ENCODE assay signal across 17 cellular contexts in genomic region chr19:10346509-10346908, GRCh38. TPM values are rescaled to one million over a fixed set of nuclear protein-coding genes. Genes with fewer than 3 reads are reported as not detected.
DNase-seq lines count a peak whose midpoint lies in the region; ATAC-seq, FAIRE-seq and TF ChIP-seq lines count a peak whose summit lies in the region.
"Had no signal": no experiment of that assay in that cellular context is flagged by ENCODE, and none has a peak within 500 bp of the region (broad histone marks: within the 10 kb centered on the region; RNA-seq: fewer than 3 reads in every experiment).

No MANE protein-coding gene starts in this region.

- H3K4me3 ChIP-seq in left ventricle myocardium inferior (no peak overlapping the region), body of pancreas (no peak overlapping the region), left lung (no peak overlapping the region), upper lobe of right lung (no peak overlapping the region)

- no peaks in the 10 kb centered on the region for H3K27me3 ChIP-seq in left ventricle myocardium inferior (ENCODE audit: low read depth)
- H3K27me3 ChIP-seq in body of pancreas, result no peaks in the 10 kb centered on the region
- no peaks in the 10 kb centered on the region for H3K27me3 ChIP-seq in left lung
- no peaks in the 10 kb centered on the region for H3K27me3 ChIP-seq in upper lobe of right lung

- peak in 1 of 3 donors; percentile 19 for TF ChIP-seq POLR2A in body of pancreas (IDR thresholded peaks at IDR 0.05)

- no peaks in the 10 kb centered on the region for H3K4me1 ChIP-seq in left ventricle myocardium inferior
- H3K4me1 ChIP-seq in body of pancreas, result no peaks in the 10 kb centered on the region
- peaks cover 0 to 24% of the 10 kb centered on the region in 2 donors for H3K4me1 ChIP-seq in left lung
- no peaks in the 10 kb centered on the region for H3K4me1 ChIP-seq in upper lobe of right lung
- H3K4me1 ChIP-seq: Caco-2 had no signal

- H3K9me3 ChIP-seq in left ventricle myocardium inferior (replicated peaks), result no peaks in the 10 kb centered on the region
- no peaks in the 10 kb centered on the region for H3K9me3 ChIP-seq in body of pancreas
- H3K9me3 ChIP-seq in left lung, result no peaks in the 10 kb centered on the region
- H3K9me3 ChIP-seq in upper lobe of right lung, result no peaks in the 10 kb centered on the region
- H3K9me3 ChIP-seq: Caco-2 had no signal

- peaks cover 9% of the 10 kb centered on the region for H3K36me3 ChIP-seq in left ventricle myocardium inferior
- H3K36me3 ChIP-seq in body of pancreas (replicated peaks in 1 of 2; ENCODE audit: insufficient read depth in 1 of 2, low read depth in 2 of 2), result peaks cover 0 to 3% of the 10 kb centered on the region in 2 donors
- H3K36me3 ChIP-seq in left lung, result peaks cover 0 to 25% of the 10 kb centered on the region in 2 donors
- H3K36me3 ChIP-seq in upper lobe of right lung, result peaks cover 12% of the 10 kb centered on the region

- H3K27ac ChIP-seq in left ventricle myocardium inferior (replicated peaks) (no peak overlapping the region), body of pancreas (peak overlapping the region in 1 of 4 donors; percentile 58), left lung (peak overlapping the region; percentile 57 to 94), upper lobe of right lung (peak overlapping the region; percentile 78)

- TF ChIP-seq CTCF in left ventricle myocardium inferior (IDR thresholded peaks at IDR 0.05; ENCODE audit: borderline replicate concordance), result no peak
- TF ChIP-seq CTCF in body of pancreas (IDR thresholded peaks at IDR 0.05), result no peak
- TF ChIP-seq CTCF in left lung (IDR thresholded peaks at IDR 0.05), result no peak
- no peak for TF ChIP-seq CTCF in upper lobe of right lung (IDR thresholded peaks at IDR 0.05)

- DNase-seq in Right ventricle myocardium inferior (ENCODE audit: missing footprints), result peak; percentile 83
- DNase-seq in left ventricle myocardium inferior, result no peak
- peak in 2 of 4 donors; percentile 28 to 68 for DNase-seq in body of pancreas
- DNase-seq in left lung, result peak in 1 of 2 donors; percentile 69
- DNase-seq in upper lobe of right lung, result peak; percentile 83
- DNase-seq in stimulated activated CD4-positive, alpha-beta T cell treated with anti-CD3 and anti-CD28 coated beads, Interleukin-2, amount 100 ng/mL, for 48 hours, result no peak
- no peak for DNase-seq in NCI-H1092 (lab: John Stamatoyannopoulos, UW)
- no peak for DNase-seq in frontal cortex (ENCODE audit: low spot score in 2 of 2)
- DNase-seq: activated CD4-positive, alpha-beta memory T cell treated with anti-CD3 and anti-CD28 coated beads for 36 hours; Caco-2; effector memory CD8-positive, alpha-beta T cell; GOT3; kidney; NCI-H82; SHP77 treated with DMSO at 0.1 percent for 48 hours had no signal

- 58 to 66% methylated on average over 10 of the region's 10 CpGs for WGBS in body of pancreas, 2 donors

- intact Hi-C loops in Right ventricle myocardium inferior (cut with DNase I) (no loop called here), left ventricle myocardium inferior (cut with micrococcal nuclease) (no loop called here), body of pancreas (cut with DNase I) (no loop called here), left lung (cut with DNase I) (no loop called here), upper lobe of right lung (cut with DNase I) (no loop called here)

- FAIRE-seq in frontal cortex (lab: Jason Lieb, UNC), result no peak
- FAIRE-seq: A204.1, kidney, TTC549 had no signal

- ATAC-seq in Right ventricle myocardium inferior (peak; percentile 69), body of pancreas (peak; percentile 45), left lung (peak; percentile 94), upper lobe of right lung (peak; percentile 95)
- ATAC-seq: effector memory CD8-positive, alpha-beta T cell had no signal

RNA-seq across cellular contexts. Expression of gene ICAM3, which starts 7.1 kb away (rescaled TPM):
- total RNA-seq in Right ventricle myocardium inferior, result 36.7 TPM
- 31.3 TPM for total RNA-seq in left ventricle myocardium inferior
- total RNA-seq in body of pancreas, result 1 to 10 TPM; 2.1 to 5.9 TPM
- 10 to 100 TPM; 17.3 to 44.8 TPM for total RNA-seq in left lung
- total RNA-seq in upper lobe of right lung, result 23.8 TPM
- total RNA-seq in frontal cortex, result 0.82 TPM

RNA-seq across cellular contexts. Expression of gene RAVER1, which starts 13.2 kb away (rescaled TPM):
- total RNA-seq in Right ventricle myocardium inferior, result 10.1 TPM
- total RNA-seq in left ventricle myocardium inferior, result 11.1 TPM
- total RNA-seq in body of pancreas, result 10 to 100 TPM in 1 of 2 donors, 1 to 10 TPM in 1; 9.9 to 30.7 TPM
- total RNA-seq in left lung, result 10 to 100 TPM; 30.9 to 38.7 TPM
- 25.4 TPM for total RNA-seq in upper lobe of right lung
- total RNA-seq in frontal cortex, result 2.4 TPM

RNA-seq across cellular contexts. Expression of gene FDX2, which starts 30.7 kb away (rescaled TPM):
- total RNA-seq in Right ventricle myocardium inferior (20.1 TPM), left ventricle myocardium inferior (17.4 TPM), body of pancreas (10 to 100 TPM; 11.2 to 16.8 TPM), left lung (10 to 100 TPM; 19.8 to 25.4 TPM), upper lobe of right lung (19.2 TPM), frontal cortex (11.4 TPM)

RNA-seq across cellular contexts. Expression of gene TYK2, which starts 33.9 kb away (rescaled TPM):
- total RNA-seq in Right ventricle myocardium inferior (67.1 TPM), left ventricle myocardium inferior (55.1 TPM), body of pancreas (100 to 1,000 TPM in 1 of 2 donors, 10 to 100 TPM in 1; 72.4 to 168 TPM), left lung (100 to 1,000 TPM; 133 to 175 TPM), upper lobe of right lung (140 TPM), frontal cortex (29.8 TPM)

RNA-seq across cellular contexts. Expression of gene ZGLP1, which starts 36.9 kb away (rescaled TPM):
- 0.65 TPM for total RNA-seq in Right ventricle myocardium inferior
- 0.74 TPM for total RNA-seq in left ventricle myocardium inferior
- total RNA-seq in body of pancreas, result 1 to 10 TPM; 2.3 to 4.6 TPM
- 1 to 10 TPM; 2.8 to 7.8 TPM for total RNA-seq in left lung
- 3.8 TPM for total RNA-seq in upper lobe of right lung
- 1.6 TPM for total RNA-seq in frontal cortex

Comparison
In these comparisons a context has a peak if more than half of its experiments do, and no peak if none do; other contexts are left out.
1. DNase-seq: peak in Right ventricle myocardium inferior (single experiment) and upper lobe of right lung (single experiment); none in left ventricle myocardium inferior (single experiment), stimulated activated CD4-positive, alpha-beta T cell treated with anti-CD3 and anti-CD28 coated beads, Interleukin-2, amount 100 ng/mL, for 48 hours (0 of 2), NCI-H1092 (single experiment) and frontal cortex (0 of 2).
2. ATAC-seq: peak in every context shown above with its lines; median percentile 95 in upper lobe of right lung; 94 in left lung; 69 in Right ventricle myocardium inferior; 45 in body of pancreas.